Comparison of ENCODE assay signal across 8 cellular contexts in genomic region chr10:55631071-55631654, GRCh38.
DNase-seq lines count a peak whose midpoint lies in the region; ATAC-seq, FAIRE-seq and TF ChIP-seq lines count a peak whose summit lies in the region.

No MANE protein-coding gene starts in this region.

- peak overlapping the region; percentile 45 for H3K4me3 ChIP-seq in AG10803 (ENCODE audit: low read length)
- H3K4me3 ChIP-seq in PC-3 (ENCODE audit: low read length) = peak overlapping the region; percentile 80
- peak overlapping the region; percentile 64 to 72 for H3K4me3 ChIP-seq in duodenal mucosa (ENCODE audit: low read depth in 1 of 2, low read length in 2 of 2)
- H3K4me3 ChIP-seq in lower lobe of right lung = peak overlapping the region; percentile 61
- H3K4me3 ChIP-seq in suprapubic skin = peak overlapping the region; percentile 49

- H4K20me1 ChIP-seq in PC-3 (ENCODE audit: low read length) = no peaks in the 10 kb centered on the region

- H2AFZ ChIP-seq in PC-3 (ENCODE audit: low read length) = peak overlapping the region; percentile 99

- peak; percentile 21 for DNase-seq in AG10803 (ENCODE audit: low read depth)
- peak; percentile 33 for DNase-seq in GM19239 (ENCODE audit: insufficient read length, low spot score)
- peak; percentile 86 for DNase-seq in PC-3
- peak; percentile 54 for DNase-seq in lower lobe of right lung
- peak in 1 of 2 donors; percentile 60 for DNase-seq in suprapubic skin (ENCODE audit: low spot score in 2 of 2)
- DNase-seq in activated T-cell treated with anti-CD3 and anti-CD28 coated beads for 4 hours = no peak

- no peaks in the 10 kb centered on the region for H3K36me3 ChIP-seq in PC-3 (ENCODE audit: low read depth, low read length)
- H3K36me3 ChIP-seq in duodenal mucosa (ENCODE audit: control insufficient read depth in 1 of 2, insufficient read depth in 2 of 2, low read length in 2 of 2) = no peaks in the 10 kb centered on the region
- H3K36me3 ChIP-seq in lower lobe of right lung = no peaks in the 10 kb centered on the region
- no peaks in the 10 kb centered on the region for H3K36me3 ChIP-seq in suprapubic skin

- ATAC-seq in HG03342 (IDR thresholded peaks at IDR 0.05; ENCODE audit: unreplicated experiment) (peak; percentile 92), PC-3 (peak; percentile 89), lower lobe of right lung (peak; percentile 91 to 93)

- intact Hi-C loops in PC-3 (cut with micrococcal nuclease) (loop anchor here (1.0 to 5.0 kb wide), 4 partner anchors 108 to 485 kb away; no protein-coding TSS in a partner anchor), lower lobe of right lung (cut with DNase I) (no loop called here)

- H3K9me2 ChIP-seq in PC-3 (replicated peaks; ENCODE audit: low read length) = no peaks in the 10 kb centered on the region

- H3K9ac ChIP-seq in PC-3 (ENCODE audit: low read length) (0 out of 2 replicates have a peak overlapping the region, but pooled peaks have one; percentile 2), duodenal mucosa (ENCODE audit: low read depth in 1 of 2, low read length in 2 of 2) (no peak overlapping the region)

- H3K27me3 ChIP-seq in PC-3 (ENCODE audit: low read length) = peaks cover 13% of the 10 kb centered on the region
- peaks cover 14 to 22% of the 10 kb centered on the region in 2 donors for H3K27me3 ChIP-seq in duodenal mucosa (ENCODE audit: control insufficient read depth in 1 of 2, insufficient read depth in 2 of 2, low read length in 2 of 2)
- peaks cover 30% of the 10 kb centered on the region for H3K27me3 ChIP-seq in lower lobe of right lung (ENCODE audit: low read depth)
- H3K27me3 ChIP-seq in suprapubic skin = peaks cover 44% of the 10 kb centered on the region

- H3K4me2 ChIP-seq in PC-3 (ENCODE audit: low read length) = peak overlapping the region; percentile 98

- peak; percentile 42 for TF ChIP-seq CTCF in AG10803 (conservative IDR thresholded peaks at IDR 0.05; ENCODE audit: low read length)
- peak; percentile 91 for TF ChIP-seq CTCF in PC-3 (conservative IDR thresholded peaks at IDR 0.05; ENCODE audit: low read depth, low read length)
- peak; percentile 70 for TF ChIP-seq CTCF in lower lobe of right lung (IDR thresholded peaks at IDR 0.05)
- peak in 1 of 2 donors; percentile 68 for TF ChIP-seq CTCF in suprapubic skin (IDR thresholded peaks at IDR 0.05)

- TF ChIP-seq POLR2A in suprapubic skin (IDR thresholded peaks at IDR 0.05) = no peak

- peaks cover 13% of the 10 kb centered on the region for H3K4me1 ChIP-seq in PC-3 (ENCODE audit: insufficient read depth, low read length)
- peaks cover 9% of the 10 kb centered on the region in 2 donors for H3K4me1 ChIP-seq in duodenal mucosa (ENCODE audit: control insufficient read depth in 1 of 2, insufficient read depth in 2 of 2, low read length in 2 of 2)
- peaks cover 6% of the 10 kb centered on the region for H3K4me1 ChIP-seq in lower lobe of right lung
- peaks cover 18% of the 10 kb centered on the region for H3K4me1 ChIP-seq in suprapubic skin

- no peak for TF ChIP-seq EP300 in suprapubic skin (IDR thresholded peaks at IDR 0.05)

- POLR2A ChIA-PET in PC-3 (lab: Charles Lee; ENCODE audit: unreplicated experiment) = interaction anchor here (0.6 kb wide), 1 partner anchor 221 kb away, joined by 4 read pairs; no protein-coding TSS in a partner anchor

- no peak overlapping the region for H3K27ac ChIP-seq in PC-3 (ENCODE audit: low read length)
- H3K27ac ChIP-seq in duodenal mucosa (ENCODE audit: low read depth, low read length) = no peak overlapping the region
- peak overlapping the region; percentile 42 for H3K27ac ChIP-seq in lower lobe of right lung
- H3K27ac ChIP-seq in suprapubic skin = no peak overlapping the region

- H3K79me2 ChIP-seq in PC-3 (ENCODE audit: low read length) = no peaks in the 10 kb centered on the region

- CTCF ChIA-PET in PC-3 (lab: Charles Lee) = interaction anchor here (0.5 to 1.3 kb wide), 4 partner anchors 58 to 345 kb away, joined by 3 to 4 read pairs (median 3); no protein-coding TSS in a partner anchor

- H3K9me3 ChIP-seq in PC-3 (ENCODE audit: low read length) (no peaks in the 10 kb centered on the region), duodenal mucosa (ENCODE audit: control insufficient read depth in 1 of 2, low read length in 2 of 2) (no peaks in the 10 kb centered on the region), lower lobe of right lung (no peaks in the 10 kb centered on the region), suprapubic skin (no peaks in the 10 kb centered on the region)

- no peak for FAIRE-seq in GM19239 (lab: Jason Lieb, UNC)

- no TSS peak for BruUV-seq in PC-3 (replicated peaks; lab: Mats Ljungman, UMichigan)

- no peaks in the 10 kb centered on the region for H3F3A ChIP-seq in PC-3 (ENCODE audit: low read length, unreplicated experiment)

- 6% methylated on average over 7 of the region's 49 CpGs for WGBS in suprapubic skin
